9 cellular contexts compared by ENCODE assay signal in the genomic region with DNA sequence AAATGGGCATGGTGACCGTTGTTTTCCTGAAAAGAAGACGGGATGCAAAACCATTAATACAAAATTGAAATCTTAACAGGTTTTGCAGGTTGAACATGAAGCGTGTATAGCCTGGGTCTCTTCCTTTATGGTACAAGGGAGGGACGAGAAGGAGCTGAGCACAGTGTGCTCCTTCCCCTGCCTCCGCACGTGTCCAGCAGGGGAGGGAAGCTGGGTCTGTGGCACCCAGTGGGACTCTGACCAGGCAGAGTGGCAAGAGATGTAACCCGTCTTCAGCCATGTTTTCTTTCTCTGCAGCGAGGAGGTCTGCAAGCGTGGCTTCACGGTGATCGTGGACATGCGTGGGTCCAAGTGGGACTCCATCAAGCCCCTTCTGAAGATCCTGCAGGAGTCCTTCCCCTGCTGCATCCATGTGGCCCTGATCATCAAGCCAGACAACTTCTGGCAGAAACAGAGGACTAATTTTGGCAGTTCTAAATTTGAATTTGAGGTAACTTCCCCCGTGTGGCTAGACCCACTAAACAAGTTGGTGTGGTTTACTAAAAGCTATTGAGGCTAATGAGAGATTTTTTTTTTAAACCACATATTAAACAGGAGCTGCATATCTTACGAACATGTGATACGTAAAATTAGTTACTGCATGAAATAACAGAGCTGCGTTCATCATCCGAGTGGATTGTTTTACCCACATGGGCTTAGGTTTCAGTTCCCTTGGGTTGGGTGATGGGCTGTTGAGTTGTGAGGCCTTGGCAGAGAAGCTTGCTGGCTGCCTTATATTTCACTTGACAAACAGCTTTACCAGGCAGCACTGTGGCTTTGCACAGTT.
DNase-seq lines count a peak whose midpoint lies in the region; ATAC-seq and TF ChIP-seq lines count a peak whose summit lies in the region.
"Had no signal": no experiment of that assay in that cellular context is flagged by ENCODE, and none has a peak within 500 bp of the region (broad histone marks: within the 10 kb centered on the region; RNA-seq: fewer than 3 reads in every experiment).

No MANE protein-coding gene starts in this region.

- H2AK5ac ChIP-seq in mesendoderm (ENCODE audit: low read length): no peak overlapping the region

- H3K23ac ChIP-seq in mesendoderm (ENCODE audit: low read length): peak overlapping the region; percentile 48

- H4K8ac ChIP-seq in mesendoderm (ENCODE audit: low read depth, low read length): no peak overlapping the region

- no CpG with 5 or more reads among the region's 17 CpGs for WGBS in mesendoderm (ENCODE audit: extremely low coverage, insufficient coverage, low lambda C conversion rate)
- 96% methylated on average over 16 of the region's 17 CpGs for WGBS in mammary epithelial cell (ENCODE audit: low coverage, missing lambda C conversion rate)

- ATAC-seq in GM18870 (IDR thresholded peaks at IDR 0.05; ENCODE audit: unreplicated experiment) (peak; percentile 86), HG03558 (IDR thresholded peaks at IDR 0.05; ENCODE audit: extremely low read depth, unreplicated experiment) (peak; percentile 79)
- ATAC-seq in activated CD8-positive, alpha-beta T cell treated with anti-CD3 and anti-CD28 coated beads, Interleukin-2, amount 10 ng/mL, durations not matched to agents 7 days and 5 days: no peak

- no peak overlapping the region for H3K4me3 ChIP-seq in mesendoderm (ENCODE audit: low read length)
- H3K4me3 ChIP-seq in mammary epithelial cell (replicated peaks in 1 of 3; ENCODE audit: insufficient read depth in 1 of 3, low read depth in 2 of 3, low read length in 3 of 3): no peak overlapping the region
- H3K4me3 ChIP-seq: lung had no signal

- no peaks in the 10 kb centered on the region for H3K9me3 ChIP-seq in mammary epithelial cell (replicated peaks; ENCODE audit: insufficient read depth, low read length)

- no peak overlapping the region for H3K4me3 Mint-ChIP-seq in HFFc6
- no peak overlapping the region for H3K4me3 Mint-ChIP-seq in activated CD8-positive, alpha-beta T cell treated with anti-CD3 and anti-CD28 coated beads, Interleukin-2, amount 10 ng/mL, durations not matched to agents 7 days and 5 days

- peaks cover 13% of the 10 kb centered on the region for H3K79me1 ChIP-seq in mesendoderm (ENCODE audit: low read length)

- no peak overlapping the region for H3K4ac ChIP-seq in mesendoderm (ENCODE audit: low read depth, low read length)

- H4K5ac ChIP-seq in mesendoderm (ENCODE audit: low read length): no peak overlapping the region

- H2BK5ac ChIP-seq in mesendoderm (ENCODE audit: low read length): no peak overlapping the region

- H3K4me1 ChIP-seq in mesendoderm (ENCODE audit: control insufficient read depth, low read depth, low read length) (no peaks in the 10 kb centered on the region), mammary epithelial cell (ENCODE audit: insufficient read depth, low read length) (no peaks in the 10 kb centered on the region)

- H3K4me2 ChIP-seq in mesendoderm (ENCODE audit: low read length) (no peak overlapping the region), mammary epithelial cell (ENCODE audit: insufficient read depth, low read depth, low read length) (no peak overlapping the region)

- no peak overlapping the region for H3K56ac ChIP-seq in mesendoderm (ENCODE audit: low read length)

- H4K20me1 ChIP-seq in mammary epithelial cell (ENCODE audit: insufficient read depth, low read length): no peaks in the 10 kb centered on the region

- peak overlapping the region; percentile 16; the same call in 1 of the 2 replicates for H3K27ac Mint-ChIP-seq in HFFc6
- H3K27ac Mint-ChIP-seq in activated CD8-positive, alpha-beta T cell treated with anti-CD3 and anti-CD28 coated beads, Interleukin-2, amount 10 ng/mL, durations not matched to agents 7 days and 5 days: no peak overlapping the region

- H2AFZ ChIP-seq in mammary epithelial cell (ENCODE audit: low read depth, low read length): no peak overlapping the region

- peaks cover 43% of the 10 kb centered on the region for H3K36me3 Mint-ChIP-seq in HFFc6 (ENCODE audit: low read depth)
- no peaks in the 10 kb centered on the region for H3K36me3 Mint-ChIP-seq in activated CD8-positive, alpha-beta T cell treated with anti-CD3 and anti-CD28 coated beads, Interleukin-2, amount 10 ng/mL, durations not matched to agents 7 days and 5 days (ENCODE audit: low read depth)

- intact Hi-C loops in mammary epithelial cell (cut with micrococcal nuclease): no loop called here

- TF ChIP-seq CTCF in HFFc6 (IDR thresholded peaks at IDR 0.05) (no peak), mammary epithelial cell (conservative IDR thresholded peaks at IDR 0.05 in 1 of 2, IDR thresholded peaks at IDR 0.05 in 1 of 2; ENCODE audit: extremely low read depth in 1 of 2, insufficient read depth in 1 of 2, low read depth in 1 of 2, low read length in 2 of 2) (no peak)

- DNase-seq in HFFc6 (no peak), mesendoderm (no peak), mammary epithelial cell (no peak), ecto neural progenitor cell (ENCODE audit: low spot score) (no peak), amniotic stem cell (lab: John Stamatoyannopoulos, UW) (no peak)
- no peak for DNase-seq in activated CD8-positive, alpha-beta T cell treated with anti-CD3 and anti-CD28 coated beads, Interleukin-2, amount 10 ng/mL, durations not matched to agents 7 days and 5 days

- peaks cover 2% of the 10 kb centered on the region for H3K36me3 ChIP-seq in mesendoderm (ENCODE audit: control insufficient read depth, insufficient read depth, low read length)
- peaks cover 18% of the 10 kb centered on the region for H3K36me3 ChIP-seq in mammary epithelial cell (ENCODE audit: insufficient read depth, low read length)

- POLR2A ChIA-PET in activated CD8-positive, alpha-beta T cell treated with anti-CD3 and anti-CD28 coated beads, Interleukin-2, amount 10 ng/mL, durations not matched to agents 7 days and 5 days (lab: Charles Lee): no interaction called here

- H3K27me3 ChIP-seq in mesendoderm (ENCODE audit: insufficient read depth, low read length, poor library complexity): no peaks in the 10 kb centered on the region
- no peaks in the 10 kb centered on the region for H3K27me3 ChIP-seq in mammary epithelial cell (ENCODE audit: insufficient read depth, low read length)

- H3K79me2 ChIP-seq in mesendoderm (ENCODE audit: control insufficient read depth, insufficient read depth, low read length) (peaks cover 11% of the 10 kb centered on the region), mammary epithelial cell (ENCODE audit: insufficient read depth, low read length) (peaks cover 79% of the 10 kb centered on the region)

- no TSS peak for BruUV-seq in mammary epithelial cell (replicated peaks; lab: Mats Ljungman, UMichigan)

- H3K9me3 Mint-ChIP-seq in HFFc6: no peaks in the 10 kb centered on the region
- no peaks in the 10 kb centered on the region for H3K9me3 Mint-ChIP-seq in activated CD8-positive, alpha-beta T cell treated with anti-CD3 and anti-CD28 coated beads, Interleukin-2, amount 10 ng/mL, durations not matched to agents 7 days and 5 days (ENCODE audit: insufficient read depth)

- H3K4me1 Mint-ChIP-seq in HFFc6 (ENCODE audit: low read depth): peaks cover 33% of the 10 kb centered on the region
- no peaks in the 10 kb centered on the region for H3K4me1 Mint-ChIP-seq in activated CD8-positive, alpha-beta T cell treated with anti-CD3 and anti-CD28 coated beads, Interleukin-2, amount 10 ng/mL, durations not matched to agents 7 days and 5 days (ENCODE audit: low read depth)

- peaks cover 17% of the 10 kb centered on the region for H3K27me3 Mint-ChIP-seq in HFFc6 (ENCODE audit: insufficient read depth)
- H3K27me3 Mint-ChIP-seq in activated CD8-positive, alpha-beta T cell treated with anti-CD3 and anti-CD28 coated beads, Interleukin-2, amount 10 ng/mL, durations not matched to agents 7 days and 5 days (ENCODE audit: low read depth): peaks cover 2% of the 10 kb centered on the region

- in situ Hi-C loops in mammary epithelial cell (cut with MboI; ENCODE audit: low sequenced_read_pairs in 2 of 2): loop anchor here in 1 of 2 donors (10.0 kb wide), 1 partner anchor 282 kb away; no protein-coding TSS in a partner anchor

- CTCF ChIA-PET in mammary epithelial cell (lab: Charles Lee; ENCODE audit: low non-redundant PET): no interaction called here
- CTCF ChIA-PET in activated CD8-positive, alpha-beta T cell treated with anti-CD3 and anti-CD28 coated beads, Interleukin-2, amount 10 ng/mL, durations not matched to agents 7 days and 5 days (lab: Charles Lee): no interaction called here

- no peak overlapping the region for H2BK15ac ChIP-seq in mesendoderm (replicated peaks; ENCODE audit: low read depth)

- H2BK120ac ChIP-seq in mesendoderm (ENCODE audit: low read depth, low read length): no peak overlapping the region

- H3K18ac ChIP-seq in mesendoderm (ENCODE audit: low read length): no peak overlapping the region

- dilution Hi-C loops in mammary epithelial cell (cut with HindIII; ENCODE audit: low sequenced_read_pairs): loop anchor here (5.0 kb wide), 1 partner anchor 289 kb away; no protein-coding TSS in a partner anchor

- H3K27ac ChIP-seq in mesendoderm (ENCODE audit: low read depth, low read length) (no peak overlapping the region), mammary epithelial cell (ENCODE audit: insufficient read depth, low read depth, low read length) (no peak overlapping the region)

- H3K9ac ChIP-seq in mesendoderm (ENCODE audit: low read length) (no peak overlapping the region), mammary epithelial cell (ENCODE audit: insufficient read depth, low read length) (no peak overlapping the region)
